ENCODE assay signal across 1 cellular context in genomic region chr2:69917854-69918253, GRCh38.
TF ChIP-seq lines count a peak whose summit lies in the region.

No MANE protein-coding gene starts in this region.

TF ChIP-seq in K562, 482 proteins besides CTCF, POLR2A, EP300 and RAD21 (continued from another document):
- TF ChIP-seq VEZF1 (CRISPR knock-in tag; IDR thresholded peaks at IDR 0.05) (no peak), SRF (CRISPR knock-in tag; IDR thresholded peaks at IDR 0.05) (no peak), ZNF280A (IDR thresholded peaks at IDR 0.05; ENCODE audit: low read depth, partially characterized antibody) (no peak), ZNF785 (CRISPR knock-in tag; IDR thresholded peaks at IDR 0.05) (no peak), RCOR1 (IDR thresholded peaks at IDR 0.05; ENCODE audit: borderline replicate concordance in 1 of 2, low read depth in 2 of 2, low read length in 2 of 2) (no peak), ZNF282 (CRISPR knock-in tag; IDR thresholded peaks at IDR 0.05) (no peak), ETV1 (tag; conservative IDR thresholded peaks at IDR 0.05; ENCODE audit: low read depth) (no peak; the same call in 1 of the 2 replicates), SRSF9 (IDR thresholded peaks at IDR 0.05; ENCODE audit: borderline replicate concordance, low read depth, low read length) (no peak), ARNT (IDR thresholded peaks at IDR 0.05) (no peak), ZNF707 (CRISPR knock-in tag; conservative IDR thresholded peaks at IDR 0.05) (no peak), NFATC3 (IDR thresholded peaks at IDR 0.05) (no peak), ELK3 (CRISPR knock-in tag; IDR thresholded peaks at IDR 0.05) (no peak), HBP1 (CRISPR knock-in tag; IDR thresholded peaks at IDR 0.05) (no peak), HMG20A (CRISPR knock-in tag; conservative IDR thresholded peaks at IDR 0.05) (no peak), KLF6 (CRISPR knock-in tag; IDR thresholded peaks at IDR 0.05; ENCODE audit: borderline replicate concordance) (no peak), TCFL5 (CRISPR knock-in tag; conservative IDR thresholded peaks at IDR 0.05) (no peak), ZNF77 (CRISPR knock-in tag; IDR thresholded peaks at IDR 0.05) (no peak), ZKSCAN8 (CRISPR knock-in tag; IDR thresholded peaks at IDR 0.05) (0 out of 2 replicates have a peak, but pooled peaks have one; percentile 40), NR2C1 (IDR thresholded peaks at IDR 0.05) (no peak), NR2C1 (tag; IDR thresholded peaks at IDR 0.05) (peak; percentile 31; the same call in 1 of the 2 replicates), ZNF668 (CRISPR knock-in tag; IDR thresholded peaks at IDR 0.05) (no peak), BRF1 (IDR thresholded peaks at IDR 0.05; ENCODE audit: borderline replicate concordance, extremely low read depth, insufficient read length) (no peak), IRF9 (tag; IDR thresholded peaks at IDR 0.05) (peak; percentile 48; the same call in 1 of the 2 replicates), ZNF592 (IDR thresholded peaks at IDR 0.05) (no peak), ZFP30 (CRISPR knock-in tag; IDR thresholded peaks at IDR 0.05; ENCODE audit: borderline replicate concordance) (no peak), AFF4 (CRISPR knock-in tag; IDR thresholded peaks at IDR 0.05) (peak; percentile 28; the same call in 1 of the 2 replicates), KHSRP (IDR thresholded peaks at IDR 0.05) (no peak), E2F5 (CRISPR knock-in tag; IDR thresholded peaks at IDR 0.05) (no peak), ZNF740 (CRISPR knock-in tag; IDR thresholded peaks at IDR 0.05) (no peak), ZNF740 (tag; IDR thresholded peaks at IDR 0.05) (no peak), HMBOX1 (IDR thresholded peaks at IDR 0.05) (peak; percentile 30; the same call in 1 of the 2 replicates), ZKSCAN1 (IDR thresholded peaks at IDR 0.05; ENCODE audit: low read depth, low read length) (no peak), RBM39 (optimal IDR thresholded peaks at IDR 0.05; ENCODE audit: low read depth, low read length) (no peak), KAT8 (IDR thresholded peaks at IDR 0.05; ENCODE audit: low read depth) (no peak), HNRNPUL1 (IDR thresholded peaks at IDR 0.05; ENCODE audit: low read length) (no peak), ZNF263 (CRISPR knock-in tag; IDR thresholded peaks at IDR 0.05; ENCODE audit: borderline replicate concordance) (no peak), ESRRA (IDR thresholded peaks at IDR 0.05; ENCODE audit: borderline replicate concordance, low read depth) (no peak), ETV5 (CRISPR knock-in tag; IDR thresholded peaks at IDR 0.05; ENCODE audit: low read depth) (no peak), ZNF717 (CRISPR knock-in tag; IDR thresholded peaks at IDR 0.05) (no peak), NR2F6 (CRISPR knock-in tag; IDR thresholded peaks at IDR 0.05) (no peak), ARID1B (IDR thresholded peaks at IDR 0.05) (peak; percentile 26; the same call in 1 of the 2 replicates), FOSL1 (tag; conservative IDR thresholded peaks at IDR 0.05) (peak; percentile 83), ZC3H11A (IDR thresholded peaks at IDR 0.05; ENCODE audit: low read depth, low read length) (no peak), ZEB2 (IDR thresholded peaks at IDR 0.05) (no peak)
